Comparison of ENCODE assay signal across 1 cellular context in genomic region chr17:43125133-43125966, GRCh38.
TF ChIP-seq lines count a peak whose summit lies in the region.

Gene BRCA1 (minus strand): TSS chr17:43125364. CDS start chr17:43124096, 1,268 bp downstream.

TF ChIP-seq in GM12878, 131 proteins besides CTCF, POLR2A, EP300 and RAD21 (continued from another document):
- TF ChIP-seq TAF1 (IDR thresholded peaks at IDR 0.05; ENCODE audit: borderline replicate concordance, low read depth, low read length) = peak; percentile 59; the same call in 1 of the 2 replicates
- peak; percentile 98 for TF ChIP-seq CREM (IDR thresholded peaks at IDR 0.05; ENCODE audit: low read depth)
- peak; percentile 84; the same call in 1 of the 2 replicates for TF ChIP-seq ZBTB40 (IDR thresholded peaks at IDR 0.05; ENCODE audit: borderline replicate concordance)
- TF ChIP-seq NR2F1 (conservative IDR thresholded peaks at IDR 0.05) = peak; percentile 55
- peak; percentile 69 for TF ChIP-seq RUNX3 (IDR thresholded peaks at IDR 0.05; ENCODE audit: low read length)
- TF ChIP-seq RB1 (IDR thresholded peaks at IDR 0.05; ENCODE audit: borderline replicate concordance) = peak; percentile 98; the same call in 1 of the 2 replicates
- peak in 1 of 2 experiments; percentile 80; a peak in 1 of 4 replicates for TF ChIP-seq CEBPB (IDR thresholded peaks at IDR 0.05; ENCODE audit: borderline replicate concordance in 1 of 2, low read depth in 2 of 2, low read length in 2 of 2)
- 0 out of 2 replicates have a peak, but pooled peaks have one; percentile 64 for TF ChIP-seq POLR2AphosphoS2 (IDR thresholded peaks at IDR 0.05; ENCODE audit: low read depth, low read length)
- peak; percentile 99 for TF ChIP-seq SIN3A (IDR thresholded peaks at IDR 0.05; ENCODE audit: low read depth, low read length)
- TF ChIP-seq MAX (IDR thresholded peaks at IDR 0.05; ENCODE audit: low read depth, low read length) = peak; percentile 88
- TF ChIP-seq E2F4 (IDR thresholded peaks at IDR 0.05; ENCODE audit: low read depth, low read length) = peak; percentile 95
- TF ChIP-seq, protein P1, sequence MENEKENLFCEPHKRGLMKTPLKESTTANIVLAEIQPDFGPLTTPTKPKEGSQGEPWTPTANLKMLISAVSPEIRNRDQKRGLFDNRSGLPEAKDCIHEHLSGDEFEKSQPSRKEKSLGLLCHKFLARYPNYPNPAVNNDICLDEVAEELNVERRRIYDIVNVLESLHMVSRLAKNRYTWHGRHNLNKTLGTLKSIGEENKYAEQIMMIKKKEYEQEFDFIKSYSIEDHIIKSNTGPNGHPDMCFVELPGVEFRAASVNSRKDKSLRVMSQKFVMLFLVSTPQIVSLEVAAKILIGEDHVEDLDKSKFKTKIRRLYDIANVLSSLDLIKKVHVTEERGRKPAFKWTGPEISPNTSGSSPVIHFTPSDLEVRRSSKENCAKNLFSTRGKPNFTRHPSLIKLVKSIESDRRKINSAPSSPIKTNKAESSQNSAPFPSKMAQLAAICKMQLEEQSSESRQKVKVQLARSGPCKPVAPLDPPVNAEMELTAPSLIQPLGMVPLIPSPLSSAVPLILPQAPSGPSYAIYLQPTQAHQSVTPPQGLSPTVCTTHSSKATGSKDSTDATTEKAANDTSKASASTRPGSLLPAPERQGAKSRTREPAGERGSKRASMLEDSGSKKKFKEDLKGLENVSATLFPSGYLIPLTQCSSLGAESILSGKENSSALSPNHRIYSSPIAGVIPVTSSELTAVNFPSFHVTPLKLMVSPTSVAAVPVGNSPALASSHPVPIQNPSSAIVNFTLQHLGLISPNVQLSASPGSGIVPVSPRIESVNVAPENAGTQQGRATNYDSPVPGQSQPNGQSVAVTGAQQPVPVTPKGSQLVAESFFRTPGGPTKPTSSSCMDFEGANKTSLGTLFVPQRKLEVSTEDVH (IDR thresholded peaks at IDR 0.05; ENCODE audit: low read depth, partially characterized antibody) = peak; percentile 99
- TF ChIP-seq NBN (IDR thresholded peaks at IDR 0.05) = peak; percentile 67
- TF ChIP-seq ATF7 (IDR thresholded peaks at IDR 0.05; ENCODE audit: low read depth) = peak; percentile 82
- TF ChIP-seq, protein P2, sequence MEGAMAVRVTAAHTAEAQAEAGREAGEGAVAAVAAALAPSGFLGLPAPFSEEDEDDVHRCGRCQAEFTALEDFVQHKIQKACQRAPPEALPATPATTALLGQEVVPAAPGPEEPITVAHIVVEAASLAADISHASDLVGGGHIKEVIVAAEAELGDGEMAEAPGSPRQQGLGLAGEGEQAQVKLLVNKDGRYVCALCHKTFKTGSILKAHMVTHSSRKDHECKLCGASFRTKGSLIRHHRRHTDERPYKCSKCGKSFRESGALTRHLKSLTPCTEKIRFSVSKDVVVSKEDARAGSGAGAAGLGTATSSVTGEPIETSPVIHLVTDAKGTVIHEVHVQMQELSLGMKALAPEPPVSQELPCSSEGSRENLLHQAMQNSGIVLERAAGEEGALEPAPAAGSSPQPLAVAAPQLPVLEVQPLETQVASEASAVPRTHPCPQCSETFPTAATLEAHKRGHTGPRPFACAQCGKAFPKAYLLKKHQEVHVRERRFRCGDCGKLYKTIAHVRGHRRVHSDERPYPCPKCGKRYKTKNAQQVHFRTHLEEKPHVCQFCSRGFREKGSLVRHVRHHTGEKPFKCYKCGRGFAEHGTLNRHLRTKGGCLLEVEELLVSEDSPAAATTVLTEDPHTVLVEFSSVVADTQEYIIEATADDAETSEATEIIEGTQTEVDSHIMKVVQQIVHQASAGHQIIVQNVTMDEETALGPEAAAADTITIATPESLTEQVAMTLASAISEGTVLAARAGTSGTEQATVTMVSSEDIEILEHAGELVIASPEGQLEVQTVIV (IDR thresholded peaks at IDR 0.05; ENCODE audit: borderline replicate concordance, partially characterized antibody) = peak; percentile 97
- TF ChIP-seq, protein P3, sequence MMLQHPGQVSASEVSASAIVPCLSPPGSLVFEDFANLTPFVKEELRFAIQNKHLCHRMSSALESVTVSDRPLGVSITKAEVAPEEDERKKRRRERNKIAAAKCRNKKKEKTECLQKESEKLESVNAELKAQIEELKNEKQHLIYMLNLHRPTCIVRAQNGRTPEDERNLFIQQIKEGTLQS (IDR thresholded peaks at IDR 0.05; ENCODE audit: borderline replicate concordance, extremely low read depth, low read depth, low read length) = peak; percentile 65; the same call in 1 of the 2 replicates
- no peak for TF ChIP-seq RELA (IDR thresholded peaks at IDR 0.05; ENCODE audit: borderline replicate concordance, partially characterized antibody)
- peak; percentile 45 for TF ChIP-seq NRF1 (conservative IDR thresholded peaks at IDR 0.05; ENCODE audit: low read depth, low read length)
- 0 out of 2 replicates have a peak, but pooled peaks have one; percentile 6 for TF ChIP-seq MEF2A (IDR thresholded peaks at IDR 0.05; ENCODE audit: insufficient read depth, low read depth, low read length)
- TF ChIP-seq NFXL1 (IDR thresholded peaks at IDR 0.05; ENCODE audit: borderline replicate concordance) = no peak
- no peak for TF ChIP-seq ZNF384 (IDR thresholded peaks at IDR 0.05; ENCODE audit: borderline replicate concordance, low read depth, low read length)
- no peak for TF ChIP-seq IRF5 (IDR thresholded peaks at IDR 0.05; ENCODE audit: borderline replicate concordance)
- peak; percentile 99 for TF ChIP-seq CREB1 (IDR thresholded peaks at IDR 0.05; ENCODE audit: low read depth)
- no peak for TF ChIP-seq RBBP5 (conservative IDR thresholded peaks at IDR 0.05)
- TF ChIP-seq FOS (IDR thresholded peaks at IDR 0.05; ENCODE audit: borderline replicate concordance, extremely low read depth, insufficient read length) = peak; percentile 25
- TF ChIP-seq STAT3 (IDR thresholded peaks at IDR 0.05; ENCODE audit: low read depth, low read length) = 0 out of 2 replicates have a peak, but pooled peaks have one; percentile 51
- 0 out of 2 replicates have a peak, but pooled peaks have one; percentile 4 for TF ChIP-seq YY1 (IDR thresholded peaks at IDR 0.05; ENCODE audit: low read depth, low read length)
- TF ChIP-seq IKZF1 (conservative IDR thresholded peaks at IDR 0.05) = no peak
- TF ChIP-seq CHD1 (IDR thresholded peaks at IDR 0.05; ENCODE audit: low read depth, low read length) = no peak
- TF ChIP-seq EGR1 (IDR thresholded peaks at IDR 0.05; ENCODE audit: borderline replicate concordance in 1 of 2, low read depth in 2 of 2, low read length in 2 of 2) = peak in 1 of 2 experiments; percentile 59; a peak in 1 of 3 replicates
- TF ChIP-seq GABPA (IDR thresholded peaks at IDR 0.05; ENCODE audit: low read depth) = peak; percentile 84
- TF ChIP-seq NR2C1 (IDR thresholded peaks at IDR 0.05) = peak; percentile 59; the same call in 1 of the 2 replicates
- no peak for TF ChIP-seq HDAC6 (IDR thresholded peaks at IDR 0.05; ENCODE audit: unreplicated experiment)
- TF ChIP-seq SRF (IDR thresholded peaks at IDR 0.05; ENCODE audit: low read depth in 2 of 2, low read length in 2 of 2) = peak in 1 of 2 experiments; percentile 66; a peak in 1 of 4 replicates
- TF ChIP-seq NFIC (IDR thresholded peaks at IDR 0.05; ENCODE audit: low read depth, low read length) = peak; percentile 28; the same call in 1 of the 2 replicates
- peak; percentile 66 for TF ChIP-seq PKNOX1 (IDR thresholded peaks at IDR 0.05)
- no peak for TF ChIP-seq ASH2L (IDR thresholded peaks at IDR 0.05; ENCODE audit: borderline replicate concordance, low read depth)
- no peak for TF ChIP-seq ZNF217 (IDR thresholded peaks at IDR 0.05)
- TF ChIP-seq USF1 (IDR thresholded peaks at IDR 0.05; ENCODE audit: borderline replicate concordance, extremely low read length, insufficient read depth, low read depth, low read length) = no peak
- no peak for TF ChIP-seq NR2C2 (IDR thresholded peaks at IDR 0.05; ENCODE audit: borderline replicate concordance, control insufficient read depth, insufficient read length, low read depth)
- TF ChIP-seq SMAD5 (IDR thresholded peaks at IDR 0.05; ENCODE audit: low read depth) = peak; percentile 37; the same call in 1 of the 2 replicates
- TF ChIP-seq JUNB (IDR thresholded peaks at IDR 0.05) = no peak
